Comparison of ENCODE assay signal across 31 cellular contexts in genomic region chr1:119368556-119368955, GRCh38. TPM values are rescaled to one million over a fixed set of nuclear protein-coding genes. Genes with fewer than 3 reads are reported as not detected.
DNase-seq lines count a peak whose midpoint lies in the region; ATAC-seq, FAIRE-seq and TF ChIP-seq lines count a peak whose summit lies in the region.
"Had no signal": no experiment of that assay in that cellular context is flagged by ENCODE, and none has a peak within 500 bp of the region (broad histone marks: within the 10 kb centered on the region; RNA-seq: fewer than 3 reads in every experiment).

HAO2 (plus strand) TSS chr1:119368785; CDS start chr1:119381086, 12,301 bp downstream.

- 85% methylated on average over 2 of the region's 2 CpGs; no CpG with 5 or more reads in 1 of the 2 experiments for WGBS in H1 (ENCODE audit: extremely low coverage in 1 of 2, insufficient coverage in 1 of 2, insufficient read length in 1 of 2, insufficient replicate concordance in 2 of 2, low coverage in 1 of 2, low lambda C conversion rate in 2 of 2, missing lambda C conversion rate in 1 of 2), 2 experiments
- WGBS in prostate gland, result 80% methylated on average over 2 of the region's 2 CpGs
- WGBS in esophagus squamous epithelium, 2 donors, result 56 to 70% methylated on average over 2 of the region's 2 CpGs

- no peak for TF ChIP-seq POLR2A in H1 (IDR thresholded peaks at IDR 0.05; ENCODE audit: control extremely low read depth in 1 of 2, low read depth in 2 of 2, low read length in 2 of 2)
- TF ChIP-seq POLR2A in prostate gland (IDR thresholded peaks at IDR 0.05), result no peak
- TF ChIP-seq POLR2A in esophagus squamous epithelium (IDR thresholded peaks at IDR 0.05), result no peak

- H3K9me3 ChIP-seq in H1 (ENCODE audit: insufficient read depth in 2 of 2, low read depth in 1 of 2, low read length in 1 of 2), result no peaks in the 10 kb centered on the region
- H3K9me3 ChIP-seq in left lung, result no peaks in the 10 kb centered on the region
- no peaks in the 10 kb centered on the region for H3K9me3 ChIP-seq in prostate gland
- no peaks in the 10 kb centered on the region for H3K9me3 ChIP-seq in esophagus squamous epithelium
- H3K9me3 ChIP-seq: BLaER1, SJCRH30 had no signal

- peak within 1 kb of the TSS; percentile 23; the same call in 1 of the 2 replicates for H2BK12ac ChIP-seq in H1 (ENCODE audit: low read depth, low read length)

- H3K27ac Mint-ChIP-seq in GM23338 (no peak within 1 kb of the TSS), nephron progenitor cell (peak within 1 kb of the TSS; percentile 34)
- H3K27ac Mint-ChIP-seq in stimulated activated effector memory CD8-positive, alpha-beta T cell treated with anti-CD3 and anti-CD28 coated beads, Interleukin-12 subunit alpha, Interleukin-12 subunit beta, amount 100 ng/mL, for 72 hours, result no peak within 1 kb of the TSS
- H3K27ac Mint-ChIP-seq: CD4-positive, CD25-positive, alpha-beta regulatory T cell had no signal

- no peak for DNase-seq in GM23338 (ENCODE audit: low spot score)
- DNase-seq in H1 (ENCODE audit: low read depth in 1 of 2, low spot score in 2 of 2), result no peak
- DNase-seq in left lung, result no peak
- no peak for DNase-seq in nephron progenitor cell
- no peak for DNase-seq in stimulated activated effector memory CD8-positive, alpha-beta T cell treated with anti-CD3 and anti-CD28 coated beads, Interleukin-12 subunit alpha, Interleukin-12 subunit beta, amount 100 ng/mL, for 72 hours (ENCODE audit: low spot score in 2 of 2)
- DNase-seq in prostate gland (ENCODE audit: low spot score), result no peak
- DNase-seq in esophagus squamous epithelium (lab: John Stamatoyannopoulos, UW), result no peak
- DNase-seq: 8988T; CD4-positive, CD25-positive, alpha-beta regulatory T cell; DMS153; GOT3; KBM-7; MV-4-11; NCI-H1105; NCI-H2029; NCI-H446; NCI-H524 treated with DMSO at 0.1 percent for 48 hours; NCI-H82; NK-92 treated with Interleukin-12 subunit alpha and Interleukin-12 subunit beta, amount 100 ng/mL, for 24 hours; PC-9; SJCRH30 had no signal

- peaks cover 29% of the 10 kb centered on the region for H3K4me1 Mint-ChIP-seq in GM23338
- peaks cover 22% of the 10 kb centered on the region for H3K4me1 Mint-ChIP-seq in nephron progenitor cell
- no peaks in the 10 kb centered on the region for H3K4me1 Mint-ChIP-seq in stimulated activated effector memory CD8-positive, alpha-beta T cell treated with anti-CD3 and anti-CD28 coated beads, Interleukin-12 subunit alpha, Interleukin-12 subunit beta, amount 100 ng/mL, for 72 hours
- H3K4me1 Mint-ChIP-seq: CD4-positive, CD25-positive, alpha-beta regulatory T cell had no signal

- H2BK5ac ChIP-seq in H1 (ENCODE audit: low read depth, low read length), result no peak within 1 kb of the TSS

- no peak within 1 kb of the TSS for H3K4me3 Mint-ChIP-seq in GM23338
- H3K4me3 Mint-ChIP-seq in nephron progenitor cell, result no peak within 1 kb of the TSS
- no peak within 1 kb of the TSS for H3K4me3 Mint-ChIP-seq in stimulated activated effector memory CD8-positive, alpha-beta T cell treated with anti-CD3 and anti-CD28 coated beads, Interleukin-12 subunit alpha, Interleukin-12 subunit beta, amount 100 ng/mL, for 72 hours

- H3K4me3 ChIP-seq in GM23338 (no peak within 1 kb of the TSS), H1 (ENCODE audit: extremely low read depth in 1 of 4, insufficient read depth in 2 of 4, low read depth in 3 of 4, low read length in 4 of 4) (no peak within 1 kb of the TSS), left lung (no peak within 1 kb of the TSS), prostate gland (no peak within 1 kb of the TSS), esophagus squamous epithelium (no peak within 1 kb of the TSS)
- H3K4me3 ChIP-seq: BLaER1, PC-9, SJCRH30 had no signal

- no peaks in the 10 kb centered on the region for H3K79me1 ChIP-seq in H1 (ENCODE audit: low read depth, low read length)

- peaks cover 5% of the 10 kb centered on the region; the same call in 1 of the 2 replicates for H3K9me2 ChIP-seq in GM23338 (ENCODE audit: insufficient read depth)

- no peak within 1 kb of the TSS for H4K91ac ChIP-seq in H1 (replicated peaks; ENCODE audit: insufficient read length, low read length)

- H4K20me1 ChIP-seq in GM23338 (replicated peaks; ENCODE audit: insufficient read depth) (no peaks in the 10 kb centered on the region), H1 (replicated peaks in 1 of 2; ENCODE audit: control insufficient read depth in 1 of 2, insufficient read depth in 2 of 2, low read length in 2 of 2) (no peaks in the 10 kb centered on the region)
- H4K20me1 ChIP-seq: BLaER1 had no signal

- H2BK15ac ChIP-seq in H1 (ENCODE audit: low read length), result no peak within 1 kb of the TSS

- no peak for TF ChIP-seq EP300 in H1 (IDR thresholded peaks at IDR 0.05; ENCODE audit: borderline replicate concordance in 1 of 2, low read depth in 2 of 2, low read length in 2 of 2)

- no peak for ATAC-seq in GM23338
- peak; percentile 49 for ATAC-seq in left lung
- no peak for ATAC-seq in HG02798 (IDR thresholded peaks at IDR 0.05; ENCODE audit: poor library complexity, unreplicated experiment)
- no peak for ATAC-seq in stimulated activated effector memory CD8-positive, alpha-beta T cell treated with anti-CD3 and anti-CD28 coated beads, Interleukin-12 subunit alpha, Interleukin-12 subunit beta, amount 100 ng/mL, for 72 hours
- ATAC-seq: HCT116, Right ventricle myocardium inferior, SK-N-SH treated with all-trans-retinoic acid at 6 μM for 48 hours had no signal

- H3K9me3 Mint-ChIP-seq in GM23338 (no peaks in the 10 kb centered on the region), nephron progenitor cell (no peaks in the 10 kb centered on the region)
- H3K9me3 Mint-ChIP-seq in stimulated activated effector memory CD8-positive, alpha-beta T cell treated with anti-CD3 and anti-CD28 coated beads, Interleukin-12 subunit alpha, Interleukin-12 subunit beta, amount 100 ng/mL, for 72 hours, result no peaks in the 10 kb centered on the region

- H3K9ac ChIP-seq in H1 (replicated peaks in 1 of 4; ENCODE audit: extremely low read depth in 1 of 4, low read depth in 3 of 4, low read length in 3 of 4), result no peak within 1 kb of the TSS
- H3K9ac ChIP-seq: BLaER1 had no signal

- CTCF ChIA-PET in H1 (lab: Charles Lee; ENCODE audit: partially characterized antibody), result interaction anchor here (1.4 to 14.2 kb wide), 8 partner anchors 16 to 111 kb away, joined by 3 to 368 read pairs (median 10); no protein-coding TSS in a partner anchor

- H3K27me3 Mint-ChIP-seq in GM23338 (ENCODE audit: insufficient read depth, low read depth, poor library complexity), result no peaks in the 10 kb centered on the region
- H3K27me3 Mint-ChIP-seq in nephron progenitor cell (ENCODE audit: low read depth, poor library complexity), result peaks cover 3% of the 10 kb centered on the region

- H3K79me2 ChIP-seq in GM23338 (replicated peaks; ENCODE audit: insufficient read depth), result no peaks in the 10 kb centered on the region
- no peaks in the 10 kb centered on the region for H3K79me2 ChIP-seq in H1 (ENCODE audit: control insufficient read depth in 1 of 2, insufficient read depth in 2 of 2, low read length in 2 of 2)

- POLR2A ChIA-PET in H1 (lab: Charles Lee; ENCODE audit: partially characterized antibody), result no interaction called here

- no peaks in the 10 kb centered on the region for H3K36me3 ChIP-seq in GM23338 (ENCODE audit: insufficient read depth)
- no peaks in the 10 kb centered on the region; a peak in 1 of 8 replicates for H3K36me3 ChIP-seq in H1 (ENCODE audit: control insufficient read depth in 2 of 4, insufficient read depth in 4 of 4, low read length in 3 of 4)
- H3K36me3 ChIP-seq in left lung, result no peaks in the 10 kb centered on the region
- H3K36me3 ChIP-seq in prostate gland, result no peaks in the 10 kb centered on the region
- no peaks in the 10 kb centered on the region for H3K36me3 ChIP-seq in esophagus squamous epithelium
- H3K36me3 ChIP-seq: BLaER1, SJCRH30 had no signal

- H3K4me1 ChIP-seq in GM23338 (ENCODE audit: insufficient read depth) (peaks cover 11% of the 10 kb centered on the region), H1 (replicated peaks in 1 of 4; ENCODE audit: control insufficient read depth in 3 of 4, insufficient read depth in 4 of 4, low read length in 3 of 4) (peaks cover 0 to 3% (median 0%) of the 10 kb centered on the region in 4 experiments; a peak in 2 of 7 replicates), left lung (no peaks in the 10 kb centered on the region), prostate gland (replicated peaks) (no peaks in the 10 kb centered on the region), esophagus squamous epithelium (peaks cover 0 to 4% (median 0%) of the 10 kb centered on the region in 3 donors)
- H3K4me1 ChIP-seq: BLaER1 had no signal

- H4K8ac ChIP-seq in H1 (ENCODE audit: extremely low read depth, insufficient read depth, low read length), result no peak within 1 kb of the TSS

- no peak within 1 kb of the TSS for H2BK120ac ChIP-seq in H1 (replicated peaks; ENCODE audit: low read depth, low read length)

- H2AK5ac ChIP-seq in H1 (ENCODE audit: low read depth, low read length), result no peak within 1 kb of the TSS

- no peak for TF ChIP-seq CTCF in GM23338 (conservative IDR thresholded peaks at IDR 0.05; ENCODE audit: low read depth in 2 of 2)
- TF ChIP-seq CTCF in H1 (IDR thresholded peaks at IDR 0.05; ENCODE audit: control extremely low read depth in 1 of 3, insufficient read depth in 1 of 3, low read depth in 1 of 3, low read length in 3 of 3), result no peak
- no peak for TF ChIP-seq CTCF in left lung (IDR thresholded peaks at IDR 0.05)
- no peak for TF ChIP-seq CTCF in nephron progenitor cell (IDR thresholded peaks at IDR 0.05)
- no peak for TF ChIP-seq CTCF in prostate gland (IDR thresholded peaks at IDR 0.05)
- no peak for TF ChIP-seq CTCF in esophagus squamous epithelium (IDR thresholded peaks at IDR 0.05)

- no peak within 1 kb of the TSS for H2BK20ac ChIP-seq in H1 (ENCODE audit: low read length)

- H3K56ac ChIP-seq in H1 (replicated peaks; ENCODE audit: insufficient read length, low read depth, low read length), result no peak within 1 kb of the TSS

- no peaks in the 10 kb centered on the region for H3F3A ChIP-seq in GM23338 (replicated peaks; ENCODE audit: low read depth)

- H3K18ac ChIP-seq in H1 (ENCODE audit: extremely low read depth, low read length), result no peak within 1 kb of the TSS

- no peak for FAIRE-seq in H1 (lab: Jason Lieb, UNC)
- FAIRE-seq: GM18507 had no signal

- H3K23ac ChIP-seq in H1 (ENCODE audit: insufficient read length), result no peak within 1 kb of the TSS

- TF ChIP-seq RAD21 in H1 (IDR thresholded peaks at IDR 0.05 in 1 of 2, conservative IDR thresholded peaks at IDR 0.05 in 1 of 2; ENCODE audit: low read depth in 2 of 2, low read length in 2 of 2), result no peak

- H3K27me3 ChIP-seq in GM23338 (ENCODE audit: insufficient read depth), result no peaks in the 10 kb centered on the region
- no peaks in the 10 kb centered on the region; a peak in 1 of 7 replicates for H3K27me3 ChIP-seq in H1 (replicated peaks in 1 of 4; ENCODE audit: control insufficient read depth in 3 of 4, extremely low read depth in 1 of 4, insufficient read depth in 3 of 4, low read length in 3 of 4)
- no peaks in the 10 kb centered on the region for H3K27me3 ChIP-seq in left lung
- H3K27me3 ChIP-seq in prostate gland (replicated peaks; ENCODE audit: insufficient read depth), result no peaks in the 10 kb centered on the region
- H3K27me3 ChIP-seq in esophagus squamous epithelium, result peaks cover 0 to 4% (median 0%) of the 10 kb centered on the region in 4 donors
- H3K27me3 ChIP-seq: BLaER1, SJCRH30 had no signal

- no peak within 1 kb of the TSS for H3K14ac ChIP-seq in H1 (ENCODE audit: insufficient read length)

- H3K4me2 ChIP-seq in GM23338 (no peak within 1 kb of the TSS), H1 (ENCODE audit: insufficient read depth in 1 of 2, low read depth in 2 of 2, low read length in 2 of 2) (no peak within 1 kb of the TSS)
- H3K4me2 ChIP-seq: BLaER1, PC-9 had no signal

- no peaks in the 10 kb centered on the region for H3K36me3 Mint-ChIP-seq in GM23338 (ENCODE audit: low read depth)
- no peaks in the 10 kb centered on the region for H3K36me3 Mint-ChIP-seq in nephron progenitor cell (ENCODE audit: low read depth)
- H3K36me3 Mint-ChIP-seq in stimulated activated effector memory CD8-positive, alpha-beta T cell treated with anti-CD3 and anti-CD28 coated beads, Interleukin-12 subunit alpha, Interleukin-12 subunit beta, amount 100 ng/mL, for 72 hours, result no peaks in the 10 kb centered on the region
- H3K36me3 Mint-ChIP-seq: CD4-positive, CD25-positive, alpha-beta regulatory T cell had no signal

- intact Hi-C loops in left lung (cut with DNase I) (loop anchor here in 1 of 2 donors (10.0 kb wide), 1 partner anchor 84 kb away; no protein-coding TSS in a partner anchor), prostate gland (cut with DNase I) (no loop called here), esophagus squamous epithelium (cut with DNase I) (loop anchor here (5.0 kb wide), 1 partner anchor 81 kb away; no protein-coding TSS in a partner anchor)

- no peak within 1 kb of the TSS for H4K5ac ChIP-seq in H1 (ENCODE audit: insufficient read length, low read depth, low read length)

- H2AFZ ChIP-seq in GM23338 (peak within 1 kb of the TSS; percentile 83), H1 (ENCODE audit: low read length) (no peak within 1 kb of the TSS)
- H2AFZ ChIP-seq: PC-9 had no signal

- no peak within 1 kb of the TSS for H3K4ac ChIP-seq in H1 (replicated peaks; ENCODE audit: insufficient read length, low read depth, low read length)

- H3K23me2 ChIP-seq in H1 (ENCODE audit: low read depth, low read length), result no peaks in the 10 kb centered on the region

- H3K27ac ChIP-seq in GM23338 (ENCODE audit: low read depth) (no peak within 1 kb of the TSS), H1 (ENCODE audit: low read depth, low read length) (no peak within 1 kb of the TSS), left lung (no peak within 1 kb of the TSS), prostate gland (no peak within 1 kb of the TSS), esophagus squamous epithelium (no peak within 1 kb of the TSS)
- H3K27ac ChIP-seq: BLaER1, PC-9, SJCRH30 had no signal

RNA-seq across cellular contexts. Expression of gene HAO2, which starts in this region (rescaled TPM):
- not detected in 2 replicates for total RNA-seq in GM23338 (2014; rRNA removed; shearing (Covaris generic))
- polyA plus RNA-seq in GM23338 (2016; fragmentation: Nextera tagmentation; extraction: Ambion mirVana) (not detected in 2 replicates), H1 (2011; rRNA removed) (0.08 TPM in 1 of 2 replicates, not detected in the other)
- total RNA-seq in H1 (2021; fragmentation: NEBNext Ultra II Directional; extraction: Animal tissue kit (Norgen Biotek cat#: 25700)), result not detected in 2 replicates
- 0.06 TPM for polyA plus RNA-seq in H1 (2011; cell fraction: cytosol; rRNA removed)
- polyA plus RNA-seq in H1 (2011; cell fraction: nucleus; rRNA removed), result 0.50 TPM
- polyA plus RNA-seq in H1 (2012, experiment 1 of 2), result not detected in 4 replicates
- 0.16 TPM for polyA plus RNA-seq in H1 (2012, experiment 2 of 2)
- polyA plus RNA-seq in H1 (2013, experiment 1 of 2), result 0.20 TPM
- 0.06 TPM for polyA plus RNA-seq in H1 (2013, experiment 2 of 2)
- 0.19 and 0.20 TPM in 2 replicates for polyA minus RNA-seq in H1 (2011; rRNA and poly(A)+ RNA removed)
- not detected for polyA minus RNA-seq in H1 (2011; cell fraction: cytosol; rRNA and poly(A)+ RNA removed)
- polyA minus RNA-seq in H1 (2011; cell fraction: nucleus; rRNA and poly(A)+ RNA removed), result not detected
- total RNA-seq in left lung (not detected), prostate gland (not detected), esophagus squamous epithelium (not detected)
- total RNA-seq: CD4-positive, CD25-positive, alpha-beta regulatory T cell; HT-29; LHCN-M2; MCF 10A; PC-9; Right ventricle myocardium inferior; RPMI7951; SJCRH30 had no signal
- polyA plus RNA-seq: CD4-positive, CD25-positive, alpha-beta regulatory T cell had no signal

Comparison
In these comparisons a context has a peak if more than half of its experiments do, and no peak if none do; other contexts are left out.
1. Peak in ATAC-seq in left lung; RNA of the gene not detected or under 1 TPM.